ENCODE assay signal across 25 cellular contexts in genomic region chr4:55996611-55997010, GRCh38.
"Had no signal": no experiment of that assay in that cellular context is flagged by ENCODE, and none has a peak within 500 bp of the region (broad histone marks: within the 10 kb centered on the region; RNA-seq: fewer than 3 reads in every experiment).

No MANE protein-coding gene starts in this region.

- H3K27ac ChIP-seq: colonic mucosa, coronary artery, dorsolateral prefrontal cortex, epithelial cell of prostate, esophagus muscularis mucosa, esophagus squamous epithelium, foreskin keratinocyte, gastrocnemius medialis, gastroesophageal sphincter, heart left ventricle, heart right ventricle had no signal

- H3K36me3 ChIP-seq: colonic mucosa had no signal

- H3K27me3 Mint-ChIP-seq: dendritic cell treated with granulocyte-macrophage colony-stimulating factor and Interleukin-4, amounts not matched to agents 40 ng/mL and 50 ng/mL, for 4 days; effector memory CD8-positive, alpha-beta T cell had no signal

- H3K9me3 Mint-ChIP-seq: dendritic cell treated with granulocyte-macrophage colony-stimulating factor and Interleukin-4, amounts not matched to agents 40 ng/mL and 50 ng/mL, for 4 days; effector memory CD8-positive, alpha-beta T cell; endodermal cell had no signal

- H3K4me3 Mint-ChIP-seq: dendritic cell treated with granulocyte-macrophage colony-stimulating factor and Interleukin-4, amounts not matched to agents 40 ng/mL and 50 ng/mL, for 4 days; effector memory CD8-positive, alpha-beta T cell; endodermal cell had no signal

- H3K4me3 ChIP-seq: colonic mucosa, coronary artery, dorsolateral prefrontal cortex, esophagus muscularis mucosa, esophagus squamous epithelium, gastrocnemius medialis, gastroesophageal sphincter, heart left ventricle, heart right ventricle had no signal

- H3K27ac Mint-ChIP-seq: dendritic cell treated with granulocyte-macrophage colony-stimulating factor and Interleukin-4, amounts not matched to agents 40 ng/mL and 50 ng/mL, for 4 days; effector memory CD8-positive, alpha-beta T cell; endodermal cell had no signal

- H3K27me3 ChIP-seq: colonic mucosa, dorsolateral prefrontal cortex, esophagus muscularis mucosa, esophagus squamous epithelium, foreskin keratinocyte, gastrocnemius medialis, gastroesophageal sphincter, heart left ventricle, heart right ventricle had no signal

- ATAC-seq: effector memory CD8-positive, alpha-beta T cell; esophagus mucosa; foreskin keratinocyte; gastrocnemius medialis; gastroesophageal sphincter; heart left ventricle; heart right ventricle had no signal

- DNase-seq: colonic mucosa; cortex of kidney; dermis blood vessel endothelial cell; dorsolateral prefrontal cortex; effector CD4-positive, alpha-beta T cell; effector CD8-positive, alpha-beta T cell; effector memory CD4-positive, alpha-beta T cell; effector memory CD8-positive, alpha-beta T cell; endodermal cell; erythroblast; esophagus squamous epithelium; foreskin fibroblast; foreskin keratinocyte; foreskin melanocyte; gastrocnemius medialis; glutamatergic neuron; head of caudate nucleus; heart left ventricle; heart right ventricle had no signal

- H3K4me1 ChIP-seq: colonic mucosa, esophagus muscularis mucosa, esophagus squamous epithelium, foreskin keratinocyte, gastrocnemius medialis, gastroesophageal sphincter, heart left ventricle, heart right ventricle had no signal
